ENCODE assay signal across 8 cellular contexts in the genomic region with DNA sequence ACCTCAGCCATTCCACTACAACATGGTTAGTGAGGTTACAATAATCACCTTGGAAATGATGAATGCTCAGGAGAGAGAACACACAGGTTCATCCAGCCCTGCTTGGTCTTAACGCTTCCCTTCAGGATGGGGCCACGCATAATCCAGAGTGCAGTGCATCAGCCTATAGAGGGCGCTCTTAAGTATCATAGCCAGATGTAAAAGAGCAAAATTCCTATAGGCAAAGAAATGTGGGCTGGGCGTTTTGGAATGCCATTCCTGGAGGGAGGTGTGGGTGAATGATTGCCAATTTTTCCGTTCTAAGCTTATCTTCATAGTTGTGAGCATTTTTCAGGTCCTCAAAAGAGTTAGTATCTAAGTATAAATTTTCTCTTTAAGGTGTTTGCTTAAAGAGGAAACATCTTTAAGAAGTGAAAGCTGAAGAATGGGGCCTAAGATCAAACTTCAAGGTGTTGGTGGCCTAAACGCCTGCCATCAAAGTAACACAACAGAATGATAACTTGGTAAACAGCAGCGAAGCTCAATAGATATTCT. TPM values are rescaled to one million over a fixed set of nuclear protein-coding genes. Genes with fewer than 3 reads are reported as not detected.
DNase-seq lines count a peak whose midpoint lies in the region; ATAC-seq and TF ChIP-seq lines count a peak whose summit lies in the region.

No MANE protein-coding gene starts in this region.

- H2AFZ ChIP-seq in H9 (ENCODE audit: low read length) = no peak overlapping the region
- no peak overlapping the region for H2AFZ ChIP-seq in hepatocyte

- no peak overlapping the region for H3T11ph ChIP-seq in H9 (ENCODE audit: low read length)

- H3K9me3 Mint-ChIP-seq in CD4-positive, alpha-beta T cell = no peaks in the 10 kb centered on the region
- no peaks in the 10 kb centered on the region; a peak in 1 of 5 replicates for H3K9me3 Mint-ChIP-seq in H9

- no peak overlapping the region for H4K91ac ChIP-seq in H9 (ENCODE audit: insufficient read length, low read depth, low read length)

- H3K14ac ChIP-seq in H9 (ENCODE audit: insufficient read depth, low read length) = no peak overlapping the region

- no peak overlapping the region for H2BK15ac ChIP-seq in H9 (ENCODE audit: low read depth, low read length)

- no peak overlapping the region for H3K4me3 ChIP-seq in hepatocyte

- no peak overlapping the region for H2BK5ac ChIP-seq in H9 (ENCODE audit: insufficient read length, low read length)

- H3K27ac Mint-ChIP-seq in CD4-positive, alpha-beta T cell = peak overlapping the region; percentile 97
- peak overlapping the region in 1 of 3 experiments; percentile 75; a peak in 1 of 7 replicates for H3K27ac Mint-ChIP-seq in H9

- peaks cover 3% of the 10 kb centered on the region for H3K23me2 ChIP-seq in H9 (ENCODE audit: insufficient read length, low read depth, low read length, poor library complexity, severe bottlenecking)

- no peaks in the 10 kb centered on the region for H3K79me1 ChIP-seq in H9 (ENCODE audit: insufficient read depth, low read depth, low read length, poor library complexity, severe bottlenecking)

- H3K18ac ChIP-seq in H9 (ENCODE audit: insufficient read length, low read depth, low read length) = no peak overlapping the region

- H3K23ac ChIP-seq in H9 (ENCODE audit: insufficient read length, low read depth, low read length) = no peak overlapping the region

- H4K8ac ChIP-seq in H9 (replicated peaks; ENCODE audit: insufficient read length, low read depth, low read length) = no peak overlapping the region

- DNase-seq in CD4-positive, alpha-beta T cell = peak in 6 of 10 experiments; percentile 30 to 50 (median 40)
- DNase-seq in H9 (peak; percentile 70), T-helper 9 cell (peak; percentile 32), hepatocyte (ENCODE audit: low spot score) (peak; percentile 51), EL (no peak)

- no peak overlapping the region for H2BK120ac ChIP-seq in H9 (ENCODE audit: low read depth, low read length, poor library complexity, severe bottlenecking)

- no peak overlapping the region for H2AK5ac ChIP-seq in H9 (ENCODE audit: insufficient read length, low read length)

- no peaks in the 10 kb centered on the region for H3K27me3 ChIP-seq in CD4-positive, alpha-beta T cell (ENCODE audit: control insufficient read depth, insufficient read depth, low read length)
- no peaks in the 10 kb centered on the region for H3K27me3 ChIP-seq in H9 (ENCODE audit: insufficient read depth, low read length)
- H3K27me3 ChIP-seq in hepatocyte = no peaks in the 10 kb centered on the region

- CTCF ChIA-PET in CD4-positive, alpha-beta T cell (lab: Charles Lee) = interaction anchor here (0.7 to 8.0 kb wide), 37 partner anchors 8 to 137 kb away, joined by 3 to 180 read pairs (median 5); no protein-coding TSS in a partner anchor

- peaks cover 23% of the 10 kb centered on the region for H3K4me1 ChIP-seq in H9 (ENCODE audit: insufficient read depth, low read length)
- no peaks in the 10 kb centered on the region for H3K4me1 ChIP-seq in hepatocyte (ENCODE audit: insufficient read depth)

- no peak overlapping the region for H4K5ac ChIP-seq in H9 (ENCODE audit: insufficient read length, low read depth, low read length)

- no peak overlapping the region for H2BK20ac ChIP-seq in H9 (ENCODE audit: low read depth, low read length, poor library complexity, severe bottlenecking)

- H3K9me2 ChIP-seq in hepatocyte (replicated peaks; ENCODE audit: insufficient read depth) = no peaks in the 10 kb centered on the region

- H3K36me3 Mint-ChIP-seq in CD4-positive, alpha-beta T cell (ENCODE audit: low read depth) = peaks cover 79% of the 10 kb centered on the region
- peaks cover 0 to 3% (median 0%) of the 10 kb centered on the region in 3 experiments; a peak in 2 of 7 replicates for H3K36me3 Mint-ChIP-seq in H9 (ENCODE audit: insufficient read depth in 1 of 3, low read depth in 3 of 3)

- H3K56ac ChIP-seq in H9 (ENCODE audit: insufficient read length, low read depth, low read length) = no peak overlapping the region

- peak overlapping the region; percentile 89 for H3K27ac ChIP-seq in CD4-positive, alpha-beta T cell (ENCODE audit: low read depth, low read length)
- H3K27ac ChIP-seq in H9 (ENCODE audit: insufficient read length, low read depth, low read length) = no peak overlapping the region
- H3K27ac ChIP-seq in hepatocyte = no peak overlapping the region

- H3K4me1 Mint-ChIP-seq in CD4-positive, alpha-beta T cell (ENCODE audit: low read depth) = peaks cover 62% of the 10 kb centered on the region
- H3K4me1 Mint-ChIP-seq in H9 = peaks cover 59 to 65% of the 10 kb centered on the region in 2 experiments

- POLR2A ChIA-PET in CD4-positive, alpha-beta T cell (lab: Charles Lee) = interaction anchor here (0.7 to 19.0 kb wide), 26 partner anchors 9 to 1223 kb away, joined by 3 to 1043 read pairs (median 6); a partner anchor contains a TSS

- no peak overlapping the region for H2BK12ac ChIP-seq in H9 (ENCODE audit: insufficient read length, low read depth, low read length)

- H3K79me2 ChIP-seq in H9 (ENCODE audit: insufficient read depth, low read length) (peaks cover 22% of the 10 kb centered on the region; the same call in 1 of the 2 replicates), hepatocyte (no peaks in the 10 kb centered on the region)

- intact Hi-C loops in CD4-positive, alpha-beta T cell (cut with DNase I, micrococcal nuclease) = loop anchor here (1.0 to 5.0 kb wide), 8 partner anchors 15 to 138 kb away; no protein-coding TSS in a partner anchor

- no peaks in the 10 kb centered on the region for H3K36me3 ChIP-seq in hepatocyte (replicated peaks; ENCODE audit: insufficient read depth, low read depth)

- peak overlapping the region; percentile 97 for H3K4me3 Mint-ChIP-seq in CD4-positive, alpha-beta T cell
- peak overlapping the region in 1 of 2 experiments; percentile 84; a peak in 3 of 5 replicates for H3K4me3 Mint-ChIP-seq in H9

- no CpG with 5 or more reads among the region's 7 CpGs for WGBS in H9 (ENCODE audit: extremely low coverage, insufficient read length, low lambda C conversion rate)
- WGBS in hepatocyte (ENCODE audit: low lambda C conversion rate, missing lambda C conversion rate) = 49% methylated on average over 7 of the region's 7 CpGs

- no peaks in the 10 kb centered on the region for H3K27me3 Mint-ChIP-seq in CD4-positive, alpha-beta T cell
- H3K27me3 Mint-ChIP-seq in H9 (ENCODE audit: low read depth) = no peaks in the 10 kb centered on the region

- TF ChIP-seq CTCF in CD4-positive, alpha-beta T cell (IDR thresholded peaks at IDR 0.05) = peak; percentile 97
- TF ChIP-seq CTCF in H9 (conservative IDR thresholded peaks at IDR 0.05) = peak; percentile 93
- TF ChIP-seq CTCF in hepatocyte (IDR thresholded peaks at IDR 0.05; ENCODE audit: poor library complexity) = peak; percentile 50

- peak; percentile 21 for ATAC-seq in CD4-positive, alpha-beta T cell (ENCODE audit: poor library complexity)
- ATAC-seq in HG02852 (IDR thresholded peaks at IDR 0.05; ENCODE audit: unreplicated experiment) (no peak), HG03565 (IDR thresholded peaks at IDR 0.05; ENCODE audit: unreplicated experiment) (no peak), GM21576 (IDR thresholded peaks at IDR 0.05; ENCODE audit: unreplicated experiment) (no peak)

- no peaks in the 10 kb centered on the region for H4K20me1 ChIP-seq in H9 (ENCODE audit: control insufficient read depth, insufficient read depth, insufficient read length)
- no peaks in the 10 kb centered on the region for H4K20me1 ChIP-seq in hepatocyte (ENCODE audit: insufficient read depth, poor library complexity, severe bottlenecking)

- H3K9me3 ChIP-seq in CD4-positive, alpha-beta T cell (ENCODE audit: control insufficient read depth, low read length) = no peaks in the 10 kb centered on the region
- no peaks in the 10 kb centered on the region for H3K9me3 ChIP-seq in H9 (ENCODE audit: control insufficient read depth, low read depth, low read length)
- no peaks in the 10 kb centered on the region for H3K9me3 ChIP-seq in hepatocyte (ENCODE audit: low read depth)

- peak overlapping the region; percentile 43 for H3K9ac ChIP-seq in H9 (ENCODE audit: extremely low read depth, insufficient read length, low read length)

- peak overlapping the region; percentile 84 for H3K4me2 ChIP-seq in H9 (ENCODE audit: insufficient read depth, insufficient read length, low read length)
- no peak overlapping the region for H3K4me2 ChIP-seq in hepatocyte

- no peak overlapping the region for H3K4ac ChIP-seq in H9 (ENCODE audit: low read depth, low read length)

RNA-seq across cellular contexts. Expression of a gene that starts 1.8 kb away (rescaled TPM):
- 100 to 1,000 TPM; 123 to 129 TPM for total RNA-seq in CD4-positive, alpha-beta T cell
- total RNA-seq in H9 (2021) = 5.0 and 5.1 TPM in 2 replicates
- 17.3 and 17.6 TPM in 2 replicates for total RNA-seq in hepatocyte
- polyA plus RNA-seq in hepatocyte = 11.8 and 14.4 TPM in 2 replicates
